ENCODE assay signal across 30 cellular contexts in genomic region chr3:29889230-29889629, GRCh38.
DNase-seq lines count a peak whose midpoint lies in the region; ATAC-seq and TF ChIP-seq lines count a peak whose summit lies in the region.
"Had no signal": no experiment of that assay in that cellular context is flagged by ENCODE, and none has a peak within 500 bp of the region (broad histone marks: within the 10 kb centered on the region; RNA-seq: fewer than 3 reads in every experiment).

No MANE protein-coding gene starts in this region.

- no peak overlapping the region for H3K27ac ChIP-seq in IMR-90 (ENCODE audit: insufficient read depth, low read length)
- H3K27ac ChIP-seq in osteoblast (ENCODE audit: low read depth, low read length) = peak overlapping the region; percentile 31
- no peak overlapping the region for H3K27ac ChIP-seq in gastrocnemius medialis
- H3K27ac ChIP-seq: C4-2B, foreskin keratinocyte, hepatocyte, KMS-11, thoracic aorta, vagina had no signal

- H3K79me1 ChIP-seq in IMR-90 (ENCODE audit: low read depth in 1 of 2, low read length in 2 of 2) = peaks cover 0 to 3% of the 10 kb centered on the region in 2 experiments; a peak in 1 of 4 replicates

- H3K18ac ChIP-seq in IMR-90 (ENCODE audit: low read depth, low read length) = peak overlapping the region; percentile 1; the same call in 1 of the 2 replicates

- CTCF ChIA-PET in IMR-90 (lab: Yijun Ruan, JAX) = no interaction called here

- POLR2A ChIA-PET in IMR-90 (lab: Charles Lee; ENCODE audit: unreplicated experiment) = no interaction called here
- POLR2A ChIA-PET in naive thymus-derived CD8-positive, alpha-beta T cell (lab: Charles Lee) = no interaction called here

- dilution Hi-C loops in IMR-90 (cut with HindIII; ENCODE audit: low sequenced_read_pairs, unreplicated experiment) = no loop called here

- H3K4me1 ChIP-seq in IMR-90 (ENCODE audit: control insufficient read depth, insufficient read depth, low read length) (peaks cover 4% of the 10 kb centered on the region), osteoblast (ENCODE audit: insufficient read depth, low read length) (peaks cover 19% of the 10 kb centered on the region), gastrocnemius medialis (peaks cover 14% of the 10 kb centered on the region in 2 donors)
- H3K4me1 ChIP-seq: foreskin keratinocyte, vagina had no signal

- in situ Hi-C loops in IMR-90 (cut with MboI; ENCODE audit: low sequenced_read_pairs) = no loop called here
- in situ Hi-C loops in gastrocnemius medialis (cut with MboI; ENCODE audit: low sequenced_read_pairs in 4 of 4) = no loop called here

- peaks cover 0 to 9% (median 0%) of the 10 kb centered on the region in 9 donors for H3K9me3 Mint-ChIP-seq in naive thymus-derived CD8-positive, alpha-beta T cell
- H3K9me3 Mint-ChIP-seq: activated T-cell treated with anti-CD3 and anti-CD28 coated beads, Interleukin-2, amount 50 U/mL, for 24 hours had no signal

- DNase-seq in EH (ENCODE audit: low read depth) (peak; percentile 65), IMR-90 (peak; percentile 67), epithelial cell of esophagus (ENCODE audit: low read depth) (peak; percentile 3), osteoblast (ENCODE audit: insufficient read length, low spot score, missing footprints) (no peak), gastrocnemius medialis (no peak), NCI-H524 (lab: John Stamatoyannopoulos, UW) (no peak)
- no peak for DNase-seq in naive thymus-derived CD8-positive, alpha-beta T cell
- DNase-seq: ACHN; activated CD4-positive, alpha-beta T cell treated with anti-CD3 and anti-CD28 coated beads for 48 hours; activated T-cell treated with anti-CD3 and anti-CD28 coated beads, Interleukin-2, amount 50 U/mL, for 24 hours; amniotic stem cell; Calu3; caudate nucleus; foreskin keratinocyte; immature natural killer cell; MV-4-11; naive B cell; NCI-H187; NCI-H526 treated with DMSO at 0.1 percent for 48 hours; retina; stimulated activated naive CD4-positive, alpha-beta T cell treated with Interleukin-2 at 50 U/mL for 16 hours; T-helper 2 cell had no signal

- H2BK120ac ChIP-seq in IMR-90 (ENCODE audit: low read depth, low read length) = no peak overlapping the region

- H3K9me3 ChIP-seq in IMR-90 (ENCODE audit: control insufficient read depth, insufficient read depth, low read length) = no peaks in the 10 kb centered on the region
- H3K9me3 ChIP-seq in osteoblast (ENCODE audit: low read depth, low read length) = no peaks in the 10 kb centered on the region
- no peaks in the 10 kb centered on the region for H3K9me3 ChIP-seq in gastrocnemius medialis
- H3K9me3 ChIP-seq: thoracic aorta, vagina had no signal

- H2BK15ac ChIP-seq in IMR-90 (ENCODE audit: low read depth, low read length) = no peak overlapping the region

- no peak overlapping the region for H3K14ac ChIP-seq in IMR-90 (replicated peaks; ENCODE audit: low read depth, low read length)

- H3K36me3 ChIP-seq in IMR-90 (ENCODE audit: control insufficient read depth, insufficient read depth, low read length) = no peaks in the 10 kb centered on the region; the same call in 1 of the 2 replicates
- H3K36me3 ChIP-seq in osteoblast (ENCODE audit: insufficient read depth, low read length) = no peaks in the 10 kb centered on the region
- H3K36me3 ChIP-seq in gastrocnemius medialis = no peaks in the 10 kb centered on the region
- H3K36me3 ChIP-seq: thoracic aorta, vagina had no signal

- no peak overlapping the region for H3K9ac ChIP-seq in IMR-90 (ENCODE audit: low read depth, low read length)
- H3K9ac ChIP-seq: KMS-11 had no signal

- H4K91ac ChIP-seq in IMR-90 (ENCODE audit: insufficient read depth, low read depth, low read length) = no peak overlapping the region

- H3K4me2 ChIP-seq in IMR-90 (ENCODE audit: low read depth, low read length) (no peak overlapping the region), osteoblast (ENCODE audit: insufficient read depth, low read length) (no peak overlapping the region)
- H3K4me2 ChIP-seq: hepatocyte, KMS-11 had no signal

- H3K4me3 Mint-ChIP-seq in naive thymus-derived CD8-positive, alpha-beta T cell = no peak overlapping the region
- H3K4me3 Mint-ChIP-seq: activated T-cell treated with anti-CD3 and anti-CD28 coated beads, Interleukin-2, amount 50 U/mL, for 24 hours; dendritic cell treated with granulocyte-macrophage colony-stimulating factor and Interleukin-4, amounts not matched to agents 40 ng/mL and 50 ng/mL, for 4 days; immature natural killer cell; naive B cell had no signal

- H3K36me3 Mint-ChIP-seq in naive thymus-derived CD8-positive, alpha-beta T cell = no peaks in the 10 kb centered on the region
- H3K36me3 Mint-ChIP-seq: immature natural killer cell, naive B cell had no signal

- peak; percentile 69 for ATAC-seq in IMR-90 (ENCODE audit: low read depth)
- no peak for ATAC-seq in GM19324 (IDR thresholded peaks at IDR 0.05; ENCODE audit: low FRiP score, unreplicated experiment)
- ATAC-seq in gastrocnemius medialis = no peak
- ATAC-seq in naive thymus-derived CD8-positive, alpha-beta T cell = no peak
- ATAC-seq: foreskin keratinocyte, left lobe of liver had no signal

- H3K79me2 ChIP-seq in osteoblast (ENCODE audit: insufficient read depth, low read length) = no peaks in the 10 kb centered on the region
- H3K79me2 ChIP-seq: hepatocyte had no signal

- H3K4ac ChIP-seq in IMR-90 (ENCODE audit: low read depth, low read length) = peak overlapping the region; percentile 33; the same call in 1 of the 2 replicates

- H3K27me3 Mint-ChIP-seq in naive thymus-derived CD8-positive, alpha-beta T cell = peaks cover 0 to 17% (median 3%) of the 10 kb centered on the region in 5 donors
- H3K27me3 Mint-ChIP-seq: dendritic cell treated with granulocyte-macrophage colony-stimulating factor and Interleukin-4, amounts not matched to agents 40 ng/mL and 50 ng/mL, for 4 days; naive B cell had no signal

- H2AK5ac ChIP-seq in IMR-90 (ENCODE audit: low read depth, low read length) = no peak overlapping the region

- peak overlapping the region; percentile 26; the same call in 1 of the 2 replicates for H2BK20ac ChIP-seq in IMR-90 (ENCODE audit: low read depth, low read length)

- intact Hi-C loops in IMR-90 (cut with micrococcal nuclease) = no loop called here
- intact Hi-C loops in gastrocnemius medialis (cut with DNase I; ENCODE audit: low total_unique reads) = no loop called here

- TF ChIP-seq RAD21 in IMR-90 (IDR thresholded peaks at IDR 0.05; ENCODE audit: low read length) = no peak

- no peak overlapping the region; the same call in 1 of the 2 replicates for H3K56ac ChIP-seq in IMR-90 (ENCODE audit: extremely low read depth, insufficient read depth, low read length)

- TF ChIP-seq POLR2A in IMR-90 (IDR thresholded peaks at IDR 0.05; ENCODE audit: low read depth, low read length) = no peak
- no peak for TF ChIP-seq POLR2A in gastrocnemius medialis (IDR thresholded peaks at IDR 0.05)

- peaks cover 7% of the 10 kb centered on the region for H3K9me1 ChIP-seq in IMR-90 (ENCODE audit: insufficient read depth, low read length)

- no peak overlapping the region for H4K5ac ChIP-seq in IMR-90 (ENCODE audit: low read depth, low read length)

- no peaks in the 10 kb centered on the region for H4K20me1 ChIP-seq in IMR-90 (ENCODE audit: insufficient read depth, low read length)
- no peaks in the 10 kb centered on the region for H4K20me1 ChIP-seq in osteoblast (ENCODE audit: insufficient read depth, low read length)

- H3K4me3 ChIP-seq in IMR-90 (ENCODE audit: insufficient read depth, low read depth, low read length) (no peak overlapping the region), epithelial cell of esophagus (ENCODE audit: low read length) (no peak overlapping the region), osteoblast (ENCODE audit: insufficient read depth, low read length) (no peak overlapping the region), gastrocnemius medialis (no peak overlapping the region)
- H3K4me3 ChIP-seq: hepatocyte, thoracic aorta, vagina had no signal

- peak overlapping the region; percentile 80 for H2BK5ac ChIP-seq in IMR-90 (ENCODE audit: low read depth, low read length, poor library complexity, severe bottlenecking)

- no peak overlapping the region for H3K23ac ChIP-seq in IMR-90 (ENCODE audit: low read depth, low read length)

- no peak overlapping the region for H2AK9ac ChIP-seq in IMR-90 (replicated peaks; ENCODE audit: low read depth, low read length, poor library complexity)

- no peaks in the 10 kb centered on the region for H3K27me3 ChIP-seq in IMR-90 (ENCODE audit: control insufficient read depth, insufficient read depth, low read length)
- no peaks in the 10 kb centered on the region for H3K27me3 ChIP-seq in osteoblast (ENCODE audit: insufficient read depth, low read length)
- H3K27me3 ChIP-seq in gastrocnemius medialis = no peaks in the 10 kb centered on the region
- H3K27me3 ChIP-seq: foreskin keratinocyte, hepatocyte, vagina had no signal

- H3K27ac Mint-ChIP-seq in naive thymus-derived CD8-positive, alpha-beta T cell = no peak overlapping the region
- H3K27ac Mint-ChIP-seq: activated T-cell treated with anti-CD3 and anti-CD28 coated beads, Interleukin-2, amount 50 U/mL, for 24 hours; dendritic cell treated with granulocyte-macrophage colony-stimulating factor and Interleukin-4, amounts not matched to agents 40 ng/mL and 50 ng/mL, for 4 days; immature natural killer cell; naive B cell had no signal

- WGBS in IMR-90 (ENCODE audit: extremely low coverage in 2 of 2, insufficient read length in 1 of 2), 2 experiments = no CpG with 5 or more reads among the region's 1 CpG

- no peak for TF ChIP-seq CTCF in IMR-90 (conservative IDR thresholded peaks at IDR 0.05; ENCODE audit: low read depth, low read length)
- no peak for TF ChIP-seq CTCF in epithelial cell of esophagus (IDR thresholded peaks at IDR 0.05; ENCODE audit: insufficient read depth, low read depth, low read length, missing control alignments)
- TF ChIP-seq CTCF in osteoblast (IDR thresholded peaks at IDR 0.05; ENCODE audit: extremely low read depth, low read depth, low read length) = no peak
- TF ChIP-seq CTCF in gastrocnemius medialis (IDR thresholded peaks at IDR 0.05 in 4 of 5, conservative IDR thresholded peaks at IDR 0.05 in 1 of 5) = no peak

- H4K8ac ChIP-seq in IMR-90 (ENCODE audit: low read depth in 2 of 2, low read length in 2 of 2) = peak overlapping the region in 1 of 2 experiments; percentile 63; a peak in 2 of 4 replicates

- no peak overlapping the region for H2AFZ ChIP-seq in IMR-90 (replicated peaks; ENCODE audit: low read length, poor library complexity)
- no peak overlapping the region for H2AFZ ChIP-seq in osteoblast (ENCODE audit: low read length)
- H2AFZ ChIP-seq: hepatocyte had no signal

- no peaks in the 10 kb centered on the region for H3K4me1 Mint-ChIP-seq in naive thymus-derived CD8-positive, alpha-beta T cell
- H3K4me1 Mint-ChIP-seq: immature natural killer cell, naive B cell had no signal

- no TSS peak for BruUV-seq in IMR-90 (replicated peaks; lab: Mats Ljungman, UMichigan)

TF ChIP-seq in IMR-90, 13 proteins besides CTCF, POLR2A, EP300 and RAD21:
- no peak for TF ChIP-seq CHD1 (IDR thresholded peaks at IDR 0.05; ENCODE audit: low read depth, low read length)
- TF ChIP-seq CEBPB (IDR thresholded peaks at IDR 0.05; ENCODE audit: low read depth, low read length) = peak; percentile 58; the same call in 1 of the 2 replicates

Comparison
In these comparisons a context has a peak if more than half of its experiments do, and no peak if none do; other contexts are left out.
1. DNase-seq: peak in EH (single experiment), IMR-90 (single experiment) and epithelial cell of esophagus (single experiment); none in osteoblast (single experiment), gastrocnemius medialis (0 of 2), NCI-H524 (0 of 2) and naive thymus-derived CD8-positive, alpha-beta T cell (0 of 10).